Comparison of ENCODE assay signal across 7 cellular contexts in the genomic region with DNA sequence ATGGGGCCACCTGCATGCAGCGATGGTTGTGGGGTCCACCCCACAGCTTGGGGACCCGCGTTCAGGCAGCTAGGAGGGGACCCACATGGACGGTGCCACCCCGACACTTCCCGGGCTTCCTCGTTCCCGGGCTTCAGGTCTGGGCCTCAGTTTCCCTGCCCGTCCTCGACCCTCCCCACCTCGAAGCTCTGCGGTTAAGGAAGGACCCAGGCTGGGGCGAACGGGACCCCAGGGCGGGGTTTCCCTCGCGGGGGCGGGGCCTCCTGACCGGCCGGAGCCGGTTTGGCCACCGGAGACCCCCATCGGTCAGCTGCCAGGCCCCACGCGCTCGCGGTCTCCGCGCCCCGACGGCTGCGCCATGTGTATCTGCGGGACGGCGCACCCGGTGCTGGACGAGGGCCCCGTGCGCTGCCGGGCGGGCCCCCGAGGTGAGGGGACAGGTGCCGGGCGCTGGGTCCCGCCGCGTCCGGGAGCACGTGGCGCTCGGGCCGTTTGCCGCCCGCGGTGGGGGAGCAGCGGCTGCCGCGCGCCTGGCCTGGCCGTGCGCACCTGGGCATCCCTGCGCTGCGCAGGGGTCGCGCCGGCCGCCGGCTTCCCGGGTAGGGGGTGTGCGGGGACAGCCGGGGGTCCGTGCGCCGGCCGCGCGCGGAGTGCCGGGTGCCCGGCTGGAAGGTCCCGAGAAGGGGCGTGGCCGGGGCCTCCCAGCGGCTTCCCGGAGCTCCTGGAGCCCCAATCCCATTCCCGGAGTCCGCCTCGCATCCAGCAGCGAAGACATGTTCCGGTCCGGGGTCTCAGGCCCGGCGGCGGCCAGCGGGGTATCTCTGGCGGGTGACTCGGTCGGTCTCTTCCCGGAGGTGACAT. TPM values are rescaled to one million over a fixed set of nuclear protein-coding genes. Genes with fewer than 3 reads are reported as not detected.
DNase-seq lines count a peak whose midpoint lies in the region; ATAC-seq lines count a peak whose summit lies in the region.
"Had no signal": no experiment of that assay in that cellular context is flagged by ENCODE, and none has a peak within 500 bp of the region (broad histone marks: within the 10 kb centered on the region; RNA-seq: fewer than 3 reads in every experiment).

No MANE protein-coding gene starts in this region.

- H3K9me3 ChIP-seq in GM23248 (ENCODE audit: low read depth) (no peaks in the 10 kb centered on the region), mesodermal cell (ENCODE audit: control insufficient read depth, low read length) (peaks cover 3% of the 10 kb centered on the region)

- H3K4me3 ChIP-seq in GM23248: 0 out of 2 replicates have a peak overlapping the region, but pooled peaks have one; percentile 11
- peak overlapping the region; percentile 24 for H3K4me3 ChIP-seq in mesodermal cell (ENCODE audit: extremely low read depth, insufficient read depth, low read length, poor library complexity, severe bottlenecking)

- no peaks in the 10 kb centered on the region for H3K9me3 Mint-ChIP-seq in activated T-helper 1 cell treated with anti-CD3 and anti-CD28 coated beads, Interleukin-12 subunit alpha, Interleukin-12 subunit beta, Interleukin-2, Interleukin-4 antibody, amounts not matched to agents 30 ng/mL and 10 ng/mL and 1 ng/mL, durations not matched to agents 14 hours and 24 hours and 36 hours

- H3K27me3 Mint-ChIP-seq in activated T-helper 1 cell treated with anti-CD3 and anti-CD28 coated beads, Interleukin-12 subunit alpha, Interleukin-12 subunit beta, Interleukin-2, Interleukin-4 antibody, amounts not matched to agents 30 ng/mL and 10 ng/mL and 1 ng/mL, durations not matched to agents 14 hours and 24 hours and 36 hours (ENCODE audit: insufficient read depth): no peaks in the 10 kb centered on the region

- H3K9ac ChIP-seq in GM23248: no peak overlapping the region

- no peaks in the 10 kb centered on the region for H3K9me2 ChIP-seq in GM23248 (ENCODE audit: insufficient read depth)

- ATAC-seq in HG02870 (IDR thresholded peaks at IDR 0.05; ENCODE audit: unreplicated experiment): no peak

- in situ Hi-C loops in GM23248 (cut with MboI): no loop called here

- H4K20me1 ChIP-seq in GM23248 (ENCODE audit: insufficient read depth): no peaks in the 10 kb centered on the region

- peaks cover 31% of the 10 kb centered on the region for H3K27me3 ChIP-seq in GM23248 (replicated peaks; ENCODE audit: insufficient read depth)

- no peaks in the 10 kb centered on the region for H3F3A ChIP-seq in GM23248 (ENCODE audit: insufficient read depth)

- H3K4me1 Mint-ChIP-seq in activated T-helper 1 cell treated with anti-CD3 and anti-CD28 coated beads, Interleukin-12 subunit alpha, Interleukin-12 subunit beta, Interleukin-2, Interleukin-4 antibody, amounts not matched to agents 30 ng/mL and 10 ng/mL and 1 ng/mL, durations not matched to agents 14 hours and 24 hours and 36 hours (ENCODE audit: low read depth): peaks cover 32% of the 10 kb centered on the region

- H3K4me1 ChIP-seq in GM23248 (ENCODE audit: insufficient read depth) (no peaks in the 10 kb centered on the region), mesodermal cell (ENCODE audit: control insufficient read depth, insufficient read depth, low read length, poor library complexity, severe bottlenecking) (peaks cover 6% of the 10 kb centered on the region)

- H3K36me3 ChIP-seq in GM23248 (ENCODE audit: low read depth): no peaks in the 10 kb centered on the region
- no peaks in the 10 kb centered on the region for H3K36me3 ChIP-seq in mesodermal cell (ENCODE audit: control insufficient read depth, insufficient read depth, low read length)

- WGBS in GM23248 (ENCODE audit: low coverage in 1 of 2, low lambda C conversion rate in 2 of 2, missing lambda C conversion rate in 2 of 2), 2 experiments: 3 to 5% methylated on average over 82 to 89 of the region's 99 CpGs
- 3% methylated on average over 83 to 95 of the region's 99 CpGs for WGBS in mesodermal cell (ENCODE audit: insufficient coverage in 2 of 2), 2 experiments

- no peaks in the 10 kb centered on the region for H3K79me2 ChIP-seq in GM23248 (ENCODE audit: insufficient read depth)

- DNase-seq in GM23248 (peak; percentile 39), substantia nigra (lab: John Stamatoyannopoulos, UW) (no peak), NOMO-1 (lab: John Stamatoyannopoulos, UW; ENCODE audit: unreplicated experiment in 2 of 2) (no peak)
- DNase-seq in activated T-helper 1 cell treated with anti-CD3 and anti-CD28 coated beads, Interleukin-12 subunit alpha, Interleukin-12 subunit beta, Interleukin-2, Interleukin-4 antibody, amounts not matched to agents 30 ng/mL and 10 ng/mL and 1 ng/mL, durations not matched to agents 14 hours and 24 hours and 36 hours (ENCODE audit: low spot score): no peak
- DNase-seq: NCI-H1417 treated with DMSO at 0.1 percent for 48 hours had no signal

- intact Hi-C loops in activated T-helper 1 cell treated with anti-CD3 and anti-CD28 coated beads, Interleukin-12 subunit alpha, Interleukin-12 subunit beta, Interleukin-2, Interleukin-4 antibody, amounts not matched to agents 30 ng/mL and 10 ng/mL and 1 ng/mL, durations not matched to agents 14 hours and 24 hours and 36 hours (cut with micrococcal nuclease): no loop called here

- peak overlapping the region; percentile 9 for H3K4me2 ChIP-seq in GM23248 (ENCODE audit: unreplicated experiment)

- no peak overlapping the region for H3K27ac ChIP-seq in GM23248
- H3K27ac ChIP-seq in mesodermal cell (ENCODE audit: low read depth, low read length, severe bottlenecking): no peak overlapping the region
- no peak overlapping the region for H3K27ac ChIP-seq in substantia nigra (ENCODE audit: low read depth, low read length, poor library complexity, severe bottlenecking)

- H3K36me3 Mint-ChIP-seq in activated T-helper 1 cell treated with anti-CD3 and anti-CD28 coated beads, Interleukin-12 subunit alpha, Interleukin-12 subunit beta, Interleukin-2, Interleukin-4 antibody, amounts not matched to agents 30 ng/mL and 10 ng/mL and 1 ng/mL, durations not matched to agents 14 hours and 24 hours and 36 hours (ENCODE audit: low read depth): peaks cover 29% of the 10 kb centered on the region

- no peak overlapping the region for H2AFZ ChIP-seq in GM23248

- H3K27ac Mint-ChIP-seq in activated T-helper 1 cell treated with anti-CD3 and anti-CD28 coated beads, Interleukin-12 subunit alpha, Interleukin-12 subunit beta, Interleukin-2, Interleukin-4 antibody, amounts not matched to agents 30 ng/mL and 10 ng/mL and 1 ng/mL, durations not matched to agents 14 hours and 24 hours and 36 hours: peak overlapping the region; percentile 79

- peak overlapping the region; percentile 90 for H3K4me3 Mint-ChIP-seq in activated T-helper 1 cell treated with anti-CD3 and anti-CD28 coated beads, Interleukin-12 subunit alpha, Interleukin-12 subunit beta, Interleukin-2, Interleukin-4 antibody, amounts not matched to agents 30 ng/mL and 10 ng/mL and 1 ng/mL, durations not matched to agents 14 hours and 24 hours and 36 hours

RNA-seq across cellular contexts. Expression of a gene that starts 4.2 kb away (rescaled TPM):
- total RNA-seq in GM23248 (2014; rRNA removed; shearing (Covaris generic)): 1.5 and 6.3 TPM in 2 replicates
- 3.2 and 3.5 TPM in 2 replicates for polyA plus RNA-seq in GM23248 (2016; fragmentation: Nextera tagmentation; extraction: Ambion mirVana)
- total RNA-seq in activated T-helper 1 cell treated with anti-CD3 and anti-CD28 coated beads, Interleukin-12 subunit alpha, Interleukin-12 subunit beta, Interleukin-2, Interleukin-4 antibody, amounts not matched to agents 30 ng/mL and 10 ng/mL and 1 ng/mL, durations not matched to agents 14 hours and 24 hours and 36 hours: 201 and 202 TPM in 2 replicates
- 5.1 TPM for polyA plus RNA-seq in mesodermal cell (2013, experiment 1 of 2)
- 3.8 TPM for polyA plus RNA-seq in mesodermal cell (2013, experiment 2 of 2)

RNA-seq across cellular contexts. Expression of a gene that starts 24.0 kb away (rescaled TPM):
- 172 and 233 TPM in 2 replicates for total RNA-seq in GM23248 (2014; rRNA removed; shearing (Covaris generic))
- polyA plus RNA-seq in GM23248 (2016; fragmentation: Nextera tagmentation; extraction: Ambion mirVana): 336 and 347 TPM in 2 replicates
- total RNA-seq in activated T-helper 1 cell treated with anti-CD3 and anti-CD28 coated beads, Interleukin-12 subunit alpha, Interleukin-12 subunit beta, Interleukin-2, Interleukin-4 antibody, amounts not matched to agents 30 ng/mL and 10 ng/mL and 1 ng/mL, durations not matched to agents 14 hours and 24 hours and 36 hours: 265 and 282 TPM in 2 replicates
- polyA plus RNA-seq in mesodermal cell (2013, experiment 1 of 2): 223 TPM
- polyA plus RNA-seq in mesodermal cell (2013, experiment 2 of 2): 199 TPM

RNA-seq across cellular contexts. Expression of a gene that starts 31.3 kb away (rescaled TPM):
- total RNA-seq in GM23248 (2014; rRNA removed; shearing (Covaris generic)): 1.1 and 2.1 TPM in 2 replicates
- polyA plus RNA-seq in GM23248 (2016; fragmentation: Nextera tagmentation; extraction: Ambion mirVana): 1.7 and 2.6 TPM in 2 replicates
- total RNA-seq in activated T-helper 1 cell treated with anti-CD3 and anti-CD28 coated beads, Interleukin-12 subunit alpha, Interleukin-12 subunit beta, Interleukin-2, Interleukin-4 antibody, amounts not matched to agents 30 ng/mL and 10 ng/mL and 1 ng/mL, durations not matched to agents 14 hours and 24 hours and 36 hours: 15.8 and 18.3 TPM in 2 replicates
- 12.9 TPM for polyA plus RNA-seq in mesodermal cell (2013, experiment 1 of 2)
- polyA plus RNA-seq in mesodermal cell (2013, experiment 2 of 2): 13.2 TPM

RNA-seq across cellular contexts. Expression of a gene that starts 32.6 kb away (rescaled TPM):
- 298 and 323 TPM in 2 replicates for total RNA-seq in GM23248 (2014; rRNA removed; shearing (Covaris generic))
- 601 and 607 TPM in 2 replicates for polyA plus RNA-seq in GM23248 (2016; fragmentation: Nextera tagmentation; extraction: Ambion mirVana)
- 236 and 241 TPM in 2 replicates for total RNA-seq in activated T-helper 1 cell treated with anti-CD3 and anti-CD28 coated beads, Interleukin-12 subunit alpha, Interleukin-12 subunit beta, Interleukin-2, Interleukin-4 antibody, amounts not matched to agents 30 ng/mL and 10 ng/mL and 1 ng/mL, durations not matched to agents 14 hours and 24 hours and 36 hours
- polyA plus RNA-seq in mesodermal cell (2013, experiment 1 of 2): 579 TPM
- 487 TPM for polyA plus RNA-seq in mesodermal cell (2013, experiment 2 of 2)

RNA-seq across cellular contexts. Expression of a gene that starts 44.8 kb away (rescaled TPM):
- total RNA-seq in GM23248 (2014; rRNA removed; shearing (Covaris generic)): 239 and 244 TPM in 2 replicates
- 400 and 415 TPM in 2 replicates for polyA plus RNA-seq in GM23248 (2016; fragmentation: Nextera tagmentation; extraction: Ambion mirVana)
- total RNA-seq in activated T-helper 1 cell treated with anti-CD3 and anti-CD28 coated beads, Interleukin-12 subunit alpha, Interleukin-12 subunit beta, Interleukin-2, Interleukin-4 antibody, amounts not matched to agents 30 ng/mL and 10 ng/mL and 1 ng/mL, durations not matched to agents 14 hours and 24 hours and 36 hours: 112 and 114 TPM in 2 replicates
- polyA plus RNA-seq in mesodermal cell (2013, experiment 1 of 2): 170 TPM
- polyA plus RNA-seq in mesodermal cell (2013, experiment 2 of 2): 152 TPM

Comparison
In these comparisons a context has a peak if more than half of its experiments do, and no peak if none do; other contexts are left out.
1. RNA of a gene that starts 4.2 kb away (total RNA-seq): 201 to 202 TPM in activated T-helper 1 cell treated with anti-CD3 and anti-CD28 coated beads, Interleukin-12 subunit alpha, Interleukin-12 subunit beta, Interleukin-2, Interleukin-4 antibody, amounts not matched to agents 30 ng/mL and 10 ng/mL and 1 ng/mL, durations not matched to agents 14 hours and 24 hours and 36 hours; 1.5 to 6.3 TPM in GM23248; every median in the first group is over 10 times any median in the second.